Comparison of ENCODE assay signal across 8 cellular contexts in the genomic region with DNA sequence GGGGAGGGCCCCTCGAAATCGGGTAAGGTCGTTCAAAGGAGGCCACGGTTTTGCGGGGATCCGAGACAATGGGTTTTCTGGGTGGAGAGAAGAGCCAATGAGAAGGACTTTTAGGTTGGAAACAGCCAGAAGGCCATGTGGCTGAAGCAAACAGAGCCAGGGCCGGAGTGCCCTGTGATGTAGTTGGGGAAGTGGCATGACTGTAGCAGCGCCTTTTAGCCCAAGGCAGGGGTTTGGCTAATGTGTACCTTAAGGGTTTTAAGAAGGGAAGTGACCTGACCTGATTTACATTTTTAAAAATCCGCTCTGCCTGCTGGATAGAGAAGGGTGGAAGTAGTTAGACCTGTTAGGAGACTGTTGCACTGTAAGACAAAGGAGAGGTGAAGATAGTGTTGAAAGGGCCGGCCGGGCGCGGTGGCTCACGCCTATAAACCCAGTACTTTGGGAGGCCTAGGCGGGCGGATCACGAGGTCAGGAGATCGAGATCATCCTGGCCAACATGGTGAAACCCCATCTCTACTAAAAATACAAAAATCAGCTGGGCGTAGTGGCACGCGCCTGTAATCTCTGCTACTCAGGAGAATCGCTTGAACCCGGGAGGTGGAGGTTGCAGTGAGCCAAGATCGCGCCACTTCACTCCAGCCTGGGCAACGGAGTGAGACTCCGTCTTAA. TPM values are rescaled to one million over a fixed set of nuclear protein-coding genes. Genes with fewer than 3 reads are reported as not detected.
DNase-seq lines count a peak whose midpoint lies in the region; ATAC-seq and TF ChIP-seq lines count a peak whose summit lies in the region.

No MANE protein-coding gene starts in this region.

- peak; percentile 42 for DNase-seq in activated CD4-positive, CD25-positive, alpha-beta regulatory T cell treated with anti-CD3 and anti-CD28 coated beads, Interleukin-2, amount 50 U/mL, for 72 hours
- peak; percentile 66 for DNase-seq in SK-N-SH
- peak in 35 of 61 donors; percentile 0 to 59 (median 28) for DNase-seq in caudate nucleus (lab: John Stamatoyannopoulos, UW)
- peak; percentile 90 for DNase-seq in islet precursor cell
- DNase-seq in T1000 (lab: John Stamatoyannopoulos, UW) = no peak

- POLR2A ChIA-PET in SK-N-SH (lab: Yijun Ruan, JAX) = interaction anchor here (0.6 kb wide), 1 partner anchor 1202 kb away, joined by 3 read pairs; no protein-coding TSS in a partner anchor

- H3K4me2 ChIP-seq in SK-N-SH = peak overlapping the region; percentile 89

- peak overlapping the region; percentile 69 for H3K4me3 ChIP-seq in HUES48 (ENCODE audit: low read depth, low read length)
- peak overlapping the region; percentile 84 to 95 for H3K4me3 ChIP-seq in SK-N-SH (ENCODE audit: low read depth in 2 of 2, low read length in 1 of 2)
- H3K4me3 ChIP-seq in skin epidermis = peak overlapping the region; percentile 60 to 91 (median 75)

- no peak for TF ChIP-seq RAD21 in SK-N-SH (IDR thresholded peaks at IDR 0.05; ENCODE audit: low read length)

- H3K27ac ChIP-seq in HUES48 (ENCODE audit: low read depth, low read length) = peak overlapping the region; percentile 92
- H3K27ac ChIP-seq in SK-N-SH (ENCODE audit: low read depth in 2 of 2, low read length in 1 of 2) = peak overlapping the region; percentile 93 to 98
- peak overlapping the region; percentile 98 for H3K27ac ChIP-seq in caudate nucleus (ENCODE audit: low read depth, low read length)
- peak overlapping the region; percentile 84 to 100 (median 97) for H3K27ac ChIP-seq in skin epidermis

- no peak for TF ChIP-seq CTCF in SK-N-SH (IDR thresholded peaks at IDR 0.05)

- no peak for ATAC-seq in activated CD4-positive, CD25-positive, alpha-beta regulatory T cell treated with anti-CD3 and anti-CD28 coated beads, Interleukin-2, amount 50 U/mL, for 24 hours

- CTCF ChIA-PET in SK-N-SH (lab: Yijun Ruan, JAX) = interaction anchor here (1.9 kb wide), 1 partner anchor 183 kb away, joined by 4 read pairs; no protein-coding TSS in a partner anchor

- H3K9me3 ChIP-seq in HUES48 (ENCODE audit: control insufficient read depth, insufficient read depth, low read length) = no peaks in the 10 kb centered on the region
- no peaks in the 10 kb centered on the region for H3K9me3 ChIP-seq in SK-N-SH

- peaks cover 67% of the 10 kb centered on the region for H3K79me2 ChIP-seq in SK-N-SH (ENCODE audit: insufficient read depth)

- no peaks in the 10 kb centered on the region for H3K9me2 ChIP-seq in SK-N-SH

- peak overlapping the region; percentile 20; the same call in 1 of the 2 replicates for H2AFZ ChIP-seq in SK-N-SH (ENCODE audit: low read depth)

- WGBS in SK-N-SH (ENCODE audit: low lambda C conversion rate) = 28% methylated on average over 27 of the region's 27 CpGs

- H3K4me1 ChIP-seq in HUES48 (ENCODE audit: control insufficient read depth, insufficient read depth, low read length) (peaks cover 33% of the 10 kb centered on the region), SK-N-SH (ENCODE audit: control insufficient read depth in 1 of 2, insufficient read depth in 2 of 2, low read depth in 1 of 2, low read length in 1 of 2) (peaks cover 22 to 33% of the 10 kb centered on the region in 2 experiments)

- H3K36me3 ChIP-seq in HUES48 (ENCODE audit: control insufficient read depth, insufficient read depth, low read length) (peaks cover 13% of the 10 kb centered on the region; the same call in 1 of the 2 replicates), SK-N-SH (replicated peaks in 1 of 2; ENCODE audit: control insufficient read depth in 1 of 2, insufficient read depth in 2 of 2, low read length in 1 of 2) (peaks cover 5 to 14% of the 10 kb centered on the region in 2 experiments)

- H4K20me1 ChIP-seq in SK-N-SH (ENCODE audit: insufficient read depth) = peaks cover 7% of the 10 kb centered on the region; the same call in 1 of the 2 replicates

- TF ChIP-seq EP300 in SK-N-SH (IDR thresholded peaks at IDR 0.05; ENCODE audit: borderline replicate concordance in 1 of 2, low read depth in 1 of 2, low read length in 1 of 2) = no peak

- H3K27me3 ChIP-seq in HUES48 (ENCODE audit: control insufficient read depth, insufficient read depth, low read length) (no peaks in the 10 kb centered on the region), SK-N-SH (ENCODE audit: insufficient read depth) (no peaks in the 10 kb centered on the region)

- H3K9ac ChIP-seq in HUES48 (ENCODE audit: low read depth, low read length) (peak overlapping the region; percentile 94), SK-N-SH (peak overlapping the region; percentile 96)

- peaks cover 16% of the 10 kb centered on the region for H3F3A ChIP-seq in SK-N-SH (replicated peaks; ENCODE audit: insufficient read depth)

TF ChIP-seq in SK-N-SH, 30 proteins besides CTCF, POLR2A, EP300 and RAD21:
- TF ChIP-seq MXI1 (IDR thresholded peaks at IDR 0.05; ENCODE audit: low read depth, low read length) (peak; percentile 93), SIN3A (IDR thresholded peaks at IDR 0.05; ENCODE audit: borderline replicate concordance, low read depth, low read length) (0 out of 2 replicates have a peak, but pooled peaks have one; percentile 28)
- TF ChIP-seq, protein P1, sequence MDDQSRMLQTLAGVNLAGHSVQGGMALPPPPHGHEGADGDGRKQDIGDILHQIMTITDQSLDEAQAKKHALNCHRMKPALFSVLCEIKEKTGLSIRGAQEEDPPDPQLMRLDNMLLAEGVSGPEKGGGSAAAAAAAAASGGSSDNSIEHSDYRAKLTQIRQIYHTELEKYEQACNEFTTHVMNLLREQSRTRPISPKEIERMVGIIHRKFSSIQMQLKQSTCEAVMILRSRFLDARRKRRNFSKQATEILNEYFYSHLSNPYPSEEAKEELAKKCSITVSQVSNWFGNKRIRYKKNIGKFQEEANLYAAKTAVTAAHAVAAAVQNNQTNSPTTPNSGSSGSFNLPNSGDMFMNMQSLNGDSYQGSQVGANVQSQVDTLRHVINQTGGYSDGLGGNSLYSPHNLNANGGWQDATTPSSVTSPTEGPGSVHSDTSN (IDR thresholded peaks at IDR 0.05) = no peak
- TF ChIP-seq, protein P2, sequence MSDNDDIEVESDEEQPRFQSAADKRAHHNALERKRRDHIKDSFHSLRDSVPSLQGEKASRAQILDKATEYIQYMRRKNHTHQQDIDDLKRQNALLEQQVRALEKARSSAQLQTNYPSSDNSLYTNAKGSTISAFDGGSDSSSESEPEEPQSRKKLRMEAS (IDR thresholded peaks at IDR 0.05; ENCODE audit: low read depth) = peak; percentile 87

RNA-seq across cellular contexts. Expression of gene LYRM1, which starts 1.0 kb away (rescaled TPM):
- 18.1 and 21.9 TPM in 2 replicates for polyA plus RNA-seq in SK-N-SH (2012; rRNA removed)
- 30.9 and 32.6 TPM in 2 replicates for polyA plus RNA-seq in SK-N-SH (2012; cell fraction: cytosol; rRNA removed)
- polyA plus RNA-seq in SK-N-SH (2012; cell fraction: nucleus; rRNA removed) = 2.8 and 8.5 TPM in 2 replicates

RNA-seq across cellular contexts. Expression of gene DCUN1D3, which starts 1.4 kb away (rescaled TPM):
- 4.7 and 6.2 TPM in 2 replicates for polyA plus RNA-seq in SK-N-SH (2012; rRNA removed)
- 4.5 and 4.7 TPM in 2 replicates for polyA plus RNA-seq in SK-N-SH (2012; cell fraction: cytosol; rRNA removed)
- polyA plus RNA-seq in SK-N-SH (2012; cell fraction: nucleus; rRNA removed) = 6.8 and 7.8 TPM in 2 replicates
